26 cellular contexts compared by ENCODE assay signal in the genomic region with DNA sequence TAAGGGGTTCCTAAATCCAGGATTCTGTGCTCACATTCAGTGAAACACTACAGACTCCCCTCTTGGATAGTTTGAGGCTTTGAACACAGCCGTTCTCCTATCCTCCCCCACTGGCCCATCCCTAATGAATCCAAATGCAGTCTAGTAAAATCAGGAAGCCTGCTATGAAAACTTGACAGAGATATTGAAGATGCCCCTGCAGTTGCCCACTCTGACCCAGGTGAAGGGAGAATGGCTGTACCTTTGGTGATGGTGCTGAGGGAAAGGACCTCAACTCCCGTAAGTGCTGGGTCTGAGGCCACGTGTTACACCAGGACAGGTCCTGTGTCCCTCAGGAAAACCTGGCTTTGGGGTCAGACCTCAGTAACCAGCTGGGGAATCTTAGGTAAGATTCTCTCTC. TPM values are rescaled to one million over a fixed set of nuclear protein-coding genes. Genes with fewer than 3 reads are reported as not detected.
DNase-seq lines count a peak whose midpoint lies in the region; ATAC-seq, FAIRE-seq and TF ChIP-seq lines count a peak whose summit lies in the region.
"Had no signal": no experiment of that assay in that cellular context is flagged by ENCODE, and none has a peak within 500 bp of the region (broad histone marks: within the 10 kb centered on the region; RNA-seq: fewer than 3 reads in every experiment).

No MANE protein-coding gene starts in this region.

- no peaks in the 10 kb centered on the region for H3K9me3 Mint-ChIP-seq in MCF 10A (ENCODE audit: unreplicated experiment)
- H3K9me3 Mint-ChIP-seq: activated naive CD8-positive, alpha-beta T cell treated with anti-CD3 and anti-CD28 coated beads, Interleukin-2, amount 10 ng/mL, durations not matched to agents 7 days and 5 days; activated T-helper 2 cell treated with anti-CD3 and anti-CD28 coated beads, Interferon-gamma antibody, Interleukin-2, Interleukin-4, amounts not matched to agents 10 μg/mL and 5 μg/mL and 100 μg/mL, durations not matched to agents 14 hours and 24 hours and 36 hours; stimulated activated memory B cell treated with anti-CD40 and anti-IgM and Interleukin-4, amounts not matched to agents 10 μg/mL and 1 μg/mL and 100 μg/mL, for 72 hours had no signal

- no peak for TF ChIP-seq RAD21 in H1 (IDR thresholded peaks at IDR 0.05 in 1 of 2, conservative IDR thresholded peaks at IDR 0.05 in 1 of 2; ENCODE audit: low read depth in 2 of 2, low read length in 2 of 2)

- no peak overlapping the region for H3K23ac ChIP-seq in H1 (ENCODE audit: insufficient read length)

- H2AFZ ChIP-seq in mammary epithelial cell (ENCODE audit: low read depth, low read length) (no peak overlapping the region), Karpas-422 (ENCODE audit: low read length) (no peak overlapping the region), H1 (ENCODE audit: low read length) (no peak overlapping the region)

- CTCF ChIA-PET in MCF 10A (lab: Yijun Ruan, JAX) = interaction anchor here (0.6 to 2.3 kb wide), 2 partner anchors 11 to 76 kb away, joined by 7 to 10 read pairs; no protein-coding TSS in a partner anchor
- CTCF ChIA-PET in mammary epithelial cell (lab: Charles Lee; ENCODE audit: low non-redundant PET) = no interaction called here
- CTCF ChIA-PET in H1 (lab: Charles Lee; ENCODE audit: partially characterized antibody) = interaction anchor here (1.2 to 2.6 kb wide), 4 partner anchors 10 to 76 kb away, joined by 3 to 9 read pairs (median 6); no protein-coding TSS in a partner anchor

- dilution Hi-C loops in mammary epithelial cell (cut with HindIII; ENCODE audit: low sequenced_read_pairs) = loop anchor here (5.0 kb wide), 1 partner anchor 74 kb away; no protein-coding TSS in a partner anchor

- no peak for ATAC-seq in thoracic aorta (ENCODE audit: insufficient number of reproducible peaks, low FRiP score, low read depth)
- no peak for ATAC-seq in HG03196 (IDR thresholded peaks at IDR 0.05; ENCODE audit: unreplicated experiment)
- ATAC-seq in GM21381 (IDR thresholded peaks at IDR 0.05; ENCODE audit: unreplicated experiment) = no peak
- ATAC-seq: body of pancreas; foreskin keratinocyte; stimulated activated memory B cell treated with anti-CD40 and anti-IgM and Interleukin-4, amounts not matched to agents 10 μg/mL and 1 μg/mL and 100 μg/mL, for 72 hours had no signal

- no peaks in the 10 kb centered on the region for H3K9me3 ChIP-seq in mammary epithelial cell (replicated peaks; ENCODE audit: insufficient read depth, low read length)
- H3K9me3 ChIP-seq in Karpas-422 (ENCODE audit: low read length) = no peaks in the 10 kb centered on the region
- no peaks in the 10 kb centered on the region for H3K9me3 ChIP-seq in H1 (ENCODE audit: insufficient read depth in 2 of 2, low read depth in 1 of 2, low read length in 1 of 2)
- H3K9me3 ChIP-seq in thoracic aorta = no peaks in the 10 kb centered on the region
- no peaks in the 10 kb centered on the region for H3K9me3 ChIP-seq in prostate gland
- H3K9me3 ChIP-seq: body of pancreas, neutrophil, spleen, testis had no signal

- peaks cover 26% of the 10 kb centered on the region for H3K4me1 Mint-ChIP-seq in MCF 10A (ENCODE audit: insufficient read depth, unreplicated experiment)

- H2BK20ac ChIP-seq in H1 (ENCODE audit: low read length) = no peak overlapping the region

- no peak overlapping the region for H4K91ac ChIP-seq in H1 (replicated peaks; ENCODE audit: insufficient read length, low read length)

- no peak overlapping the region for H2BK120ac ChIP-seq in H1 (replicated peaks; ENCODE audit: low read depth, low read length)

- H2BK15ac ChIP-seq in H1 (ENCODE audit: low read length) = no peak overlapping the region

- no peaks in the 10 kb centered on the region for H3K23me2 ChIP-seq in H1 (ENCODE audit: low read depth, low read length)

- TF ChIP-seq EP300 in H1 (IDR thresholded peaks at IDR 0.05; ENCODE audit: borderline replicate concordance in 1 of 2, low read depth in 2 of 2, low read length in 2 of 2) = no peak

- WGBS in mammary epithelial cell (ENCODE audit: low coverage, missing lambda C conversion rate) = 87% methylated on average over 3 of the region's 3 CpGs
- 90% methylated on average over 3 of the region's 3 CpGs; no CpG with 5 or more reads in 1 of the 2 experiments for WGBS in H1 (ENCODE audit: extremely low coverage in 1 of 2, insufficient coverage in 1 of 2, insufficient read length in 1 of 2, insufficient replicate concordance in 2 of 2, low coverage in 1 of 2, low lambda C conversion rate in 2 of 2, missing lambda C conversion rate in 1 of 2), 2 experiments
- 85% methylated on average over 3 of the region's 3 CpGs for WGBS in prostate gland

- H3K9ac ChIP-seq in mammary epithelial cell (ENCODE audit: insufficient read depth, low read length) (no peak overlapping the region), Karpas-422 (ENCODE audit: low read length) (no peak overlapping the region), H1 (replicated peaks in 1 of 4; ENCODE audit: extremely low read depth in 1 of 4, low read depth in 3 of 4, low read length in 3 of 4) (no peak overlapping the region)

- H3K27me3 ChIP-seq in mammary epithelial cell (ENCODE audit: insufficient read depth, low read length) (no peaks in the 10 kb centered on the region), Karpas-422 (ENCODE audit: low read length) (no peaks in the 10 kb centered on the region), H1 (replicated peaks in 1 of 4; ENCODE audit: control insufficient read depth in 3 of 4, extremely low read depth in 1 of 4, insufficient read depth in 3 of 4, low read length in 3 of 4) (no peaks in the 10 kb centered on the region), thoracic aorta (replicated peaks; ENCODE audit: insufficient read depth) (no peaks in the 10 kb centered on the region), prostate gland (replicated peaks; ENCODE audit: insufficient read depth) (no peaks in the 10 kb centered on the region)
- H3K27me3 ChIP-seq: body of pancreas, foreskin keratinocyte, neutrophil, spleen, testis had no signal

- H3K4me2 ChIP-seq in mammary epithelial cell (ENCODE audit: insufficient read depth, low read depth, low read length) (no peak overlapping the region), Karpas-422 (ENCODE audit: low read depth, low read length, poor library complexity, severe bottlenecking) (no peak overlapping the region), H1 (ENCODE audit: insufficient read depth in 1 of 2, low read depth in 2 of 2, low read length in 2 of 2) (no peak overlapping the region)

- TF ChIP-seq CTCF in MCF 10A (IDR thresholded peaks at IDR 0.05; ENCODE audit: unreplicated experiment) (no peak), mammary epithelial cell (conservative IDR thresholded peaks at IDR 0.05 in 1 of 2, IDR thresholded peaks at IDR 0.05 in 1 of 2; ENCODE audit: extremely low read depth in 1 of 2, insufficient read depth in 1 of 2, low read depth in 1 of 2, low read length in 2 of 2) (no peak), H1 (IDR thresholded peaks at IDR 0.05; ENCODE audit: control extremely low read depth in 1 of 3, insufficient read depth in 1 of 3, low read depth in 1 of 3, low read length in 3 of 3) (no peak), thoracic aorta (IDR thresholded peaks at IDR 0.05) (no peak), prostate gland (IDR thresholded peaks at IDR 0.05) (no peak)

- BruUV-seq in MCF 10A (replicated peaks; lab: Mats Ljungman, UMichigan) (no TSS peak), mammary epithelial cell (replicated peaks; lab: Mats Ljungman, UMichigan) (no TSS peak)

- no peak for DNase-seq in MCF 10A (ENCODE audit: unreplicated experiment)
- no peak for DNase-seq in mammary epithelial cell
- DNase-seq in Karpas-422 = peak; percentile 46
- DNase-seq in H1 (ENCODE audit: low read depth in 1 of 2, low spot score in 2 of 2) = no peak
- no peak for DNase-seq in thoracic aorta (ENCODE audit: low spot score)
- no peak for DNase-seq in prostate gland (ENCODE audit: low spot score)
- DNase-seq: activated CD4-positive, alpha-beta T cell treated with anti-CD3 and anti-CD28 coated beads, Interleukin-2, amount 50 U/mL, for 48 hours; activated CD8-positive, alpha-beta memory T cell treated with anti-CD3 and anti-CD28 coated beads, Interleukin-2, amount 50 U/mL, for 4 hours; activated naive CD8-positive, alpha-beta T cell treated with anti-CD3 and anti-CD28 coated beads, Interleukin-2, amount 10 ng/mL, durations not matched to agents 7 days and 5 days; body of pancreas; effector memory CD4-positive, alpha-beta T cell; foreskin keratinocyte; H7; NCI-H1105; NCI-H2029 treated with DMSO at 0.1 percent for 48 hours; NCI-H446 treated with DMSO at 0.1 percent for 48 hours; NK-92 treated with Interleukin-12 subunit alpha and Interleukin-12 subunit beta, amount 100 ng/mL, for 24 hours; spleen; stimulated activated CD4-positive, alpha-beta T cell treated with anti-CD3 and anti-CD28 coated beads, Interleukin-2, amount 100 ng/mL, for 48 hours; testis had no signal

- H3K4me1 ChIP-seq in mammary epithelial cell (ENCODE audit: insufficient read depth, low read length) (peaks cover 56% of the 10 kb centered on the region), Karpas-422 (ENCODE audit: low read length) (no peaks in the 10 kb centered on the region), H1 (replicated peaks in 1 of 4; ENCODE audit: control insufficient read depth in 3 of 4, insufficient read depth in 4 of 4, low read length in 3 of 4) (no peaks in the 10 kb centered on the region; a peak in 1 of 7 replicates), thoracic aorta (ENCODE audit: control insufficient read depth in 1 of 2, low read depth in 2 of 2) (peaks cover 36 to 69% of the 10 kb centered on the region in 2 donors), prostate gland (replicated peaks) (no peaks in the 10 kb centered on the region)

- 0 out of 2 replicates have a peak overlapping the region, but pooled peaks have one; percentile 45 for H2AK5ac ChIP-seq in H1 (ENCODE audit: low read depth, low read length)

- H2BK5ac ChIP-seq in H1 (ENCODE audit: low read depth, low read length) = no peak overlapping the region

- H4K8ac ChIP-seq in H1 (ENCODE audit: extremely low read depth, insufficient read depth, low read length) = no peak overlapping the region

- intact Hi-C loops in MCF 10A (cut with micrococcal nuclease) = loop anchor here (5.0 kb wide), 1 partner anchor 74 kb away; no protein-coding TSS in a partner anchor
- intact Hi-C loops in mammary epithelial cell (cut with micrococcal nuclease) = loop anchor here (10.0 kb wide), 1 partner anchor 197 kb away; no protein-coding TSS in a partner anchor
- intact Hi-C loops in prostate gland (cut with DNase I) = no loop called here

- H3K27ac ChIP-seq in mammary epithelial cell (ENCODE audit: insufficient read depth, low read depth, low read length) (no peak overlapping the region), Karpas-422 (ENCODE audit: low read length) (no peak overlapping the region), H1 (ENCODE audit: low read depth, low read length) (no peak overlapping the region), thoracic aorta (peak overlapping the region; percentile 74 to 87), prostate gland (no peak overlapping the region)
- H3K27ac ChIP-seq: body of pancreas, foreskin keratinocyte, HL-60, neutrophil, testis had no signal

- H3K9me2 ChIP-seq in Karpas-422 (replicated peaks; ENCODE audit: insufficient read depth, low read length) = no peaks in the 10 kb centered on the region

- no peak for FAIRE-seq in H1 (lab: Jason Lieb, UNC)

- H3K36me3 ChIP-seq in mammary epithelial cell (ENCODE audit: insufficient read depth, low read length) (peaks cover 3% of the 10 kb centered on the region), Karpas-422 (ENCODE audit: insufficient read depth, low read length) (peaks cover 17% of the 10 kb centered on the region; the same call in 1 of the 2 replicates), H1 (ENCODE audit: control insufficient read depth in 2 of 4, insufficient read depth in 4 of 4, low read length in 3 of 4) (peaks cover 7 to 17% (median 15%) of the 10 kb centered on the region in 4 experiments), thoracic aorta (no peaks in the 10 kb centered on the region), prostate gland (no peaks in the 10 kb centered on the region)

- no peak overlapping the region for H3K14ac ChIP-seq in H1 (ENCODE audit: insufficient read length)

- H4K5ac ChIP-seq in H1 (ENCODE audit: insufficient read length, low read depth, low read length) = no peak overlapping the region

- H3K79me2 ChIP-seq in mammary epithelial cell (ENCODE audit: insufficient read depth, low read length) (no peaks in the 10 kb centered on the region), Karpas-422 (ENCODE audit: low read length) (no peaks in the 10 kb centered on the region), H1 (ENCODE audit: control insufficient read depth in 1 of 2, insufficient read depth in 2 of 2, low read length in 2 of 2) (no peaks in the 10 kb centered on the region)

- in situ Hi-C loops in mammary epithelial cell (cut with MboI; ENCODE audit: low sequenced_read_pairs in 2 of 2) = no loop called here

- peaks cover 46% of the 10 kb centered on the region for H3K36me3 Mint-ChIP-seq in MCF 10A (ENCODE audit: insufficient read depth, unreplicated experiment)

- H3K4me3 Mint-ChIP-seq in MCF 10A (ENCODE audit: unreplicated experiment) = no peak overlapping the region
- H3K4me3 Mint-ChIP-seq: activated naive CD8-positive, alpha-beta T cell treated with anti-CD3 and anti-CD28 coated beads, Interleukin-2, amount 10 ng/mL, durations not matched to agents 7 days and 5 days; stimulated activated memory B cell treated with anti-CD40 and anti-IgM and Interleukin-4, amounts not matched to agents 10 μg/mL and 1 μg/mL and 100 μg/mL, for 72 hours had no signal

- TF ChIP-seq POLR2A in H1 (IDR thresholded peaks at IDR 0.05; ENCODE audit: control extremely low read depth in 1 of 2, low read depth in 2 of 2, low read length in 2 of 2) (peak in 1 of 2 experiments; percentile 55; a peak in 1 of 3 replicates), prostate gland (IDR thresholded peaks at IDR 0.05) (no peak)

- no peaks in the 10 kb centered on the region for H3K79me1 ChIP-seq in H1 (ENCODE audit: low read depth, low read length)

- POLR2A ChIA-PET in MCF 10A (lab: Yijun Ruan, JAX) = interaction anchor here (1.4 kb wide), 1 partner anchor 10 kb away, joined by 7 read pairs; no protein-coding TSS in a partner anchor
- POLR2A ChIA-PET in H1 (lab: Charles Lee; ENCODE audit: partially characterized antibody) = interaction anchor here (0.7 to 9.5 kb wide), 14 partner anchors 9 to 326 kb away, joined by 3 to 75 read pairs (median 4); partner anchors contain the start of gene EXOSC6

- H2BK12ac ChIP-seq in H1 (ENCODE audit: low read depth, low read length) = no peak overlapping the region

- H3K56ac ChIP-seq in H1 (replicated peaks; ENCODE audit: insufficient read length, low read depth, low read length) = no peak overlapping the region

- H3K4me3 ChIP-seq in mammary epithelial cell (replicated peaks in 1 of 3; ENCODE audit: insufficient read depth in 1 of 3, low read depth in 2 of 3, low read length in 3 of 3) (no peak overlapping the region), Karpas-422 (ENCODE audit: low read length) (no peak overlapping the region), H1 (ENCODE audit: extremely low read depth in 1 of 4, insufficient read depth in 2 of 4, low read depth in 3 of 4, low read length in 4 of 4) (no peak overlapping the region), thoracic aorta (no peak overlapping the region), prostate gland (no peak overlapping the region)
- H3K4me3 ChIP-seq: body of pancreas, spleen, testis had no signal

- H3K27ac Mint-ChIP-seq in MCF 10A (ENCODE audit: low read depth, unreplicated experiment) = peak overlapping the region; percentile 83
- H3K27ac Mint-ChIP-seq: activated naive CD8-positive, alpha-beta T cell treated with anti-CD3 and anti-CD28 coated beads, Interleukin-2, amount 10 ng/mL, durations not matched to agents 7 days and 5 days; activated T-helper 2 cell treated with anti-CD3 and anti-CD28 coated beads, Interferon-gamma antibody, Interleukin-2, Interleukin-4, amounts not matched to agents 10 μg/mL and 5 μg/mL and 100 μg/mL, durations not matched to agents 14 hours and 24 hours and 36 hours; stimulated activated memory B cell treated with anti-CD40 and anti-IgM and Interleukin-4, amounts not matched to agents 10 μg/mL and 1 μg/mL and 100 μg/mL, for 72 hours had no signal

- H3K4ac ChIP-seq in H1 (replicated peaks; ENCODE audit: insufficient read length, low read depth, low read length) = no peak overlapping the region

- H4K20me1 ChIP-seq in mammary epithelial cell (ENCODE audit: insufficient read depth, low read length) (no peaks in the 10 kb centered on the region), Karpas-422 (ENCODE audit: insufficient read depth, low read depth, low read length) (peaks cover 13% of the 10 kb centered on the region), H1 (replicated peaks in 1 of 2; ENCODE audit: control insufficient read depth in 1 of 2, insufficient read depth in 2 of 2, low read length in 2 of 2) (peaks cover 0 to 2% of the 10 kb centered on the region in 2 experiments)

- H3K18ac ChIP-seq in H1 (ENCODE audit: extremely low read depth, low read length) = no peak overlapping the region

- H3K27me3 Mint-ChIP-seq in MCF 10A (ENCODE audit: insufficient read depth, unreplicated experiment) = no peaks in the 10 kb centered on the region
- H3K27me3 Mint-ChIP-seq: stimulated activated memory B cell treated with anti-CD40 and anti-IgM and Interleukin-4, amounts not matched to agents 10 μg/mL and 1 μg/mL and 100 μg/mL, for 72 hours had no signal

RNA-seq across cellular contexts. Expression of gene SF3B3, which starts 54.4 kb away (rescaled TPM):
- total RNA-seq in MCF 10A (2022) (309 and 318 TPM in 2 replicates), mammary epithelial cell (100 to 1,000 TPM; 147 to 305 TPM), thoracic aorta (100 to 1,000 TPM in 1 of 2 donors, 10 to 100 TPM in 1; 94.6 to 123 TPM), prostate gland (100 to 1,000 TPM in 1 of 2 donors, 10 to 100 TPM in 1; 98.4 to 138 TPM)
- polyA plus RNA-seq in mammary epithelial cell (107 TPM), H1 (2011; rRNA removed) (241 and 261 TPM in 2 replicates)
- polyA minus RNA-seq in mammary epithelial cell = 517 TPM
- total RNA-seq in Karpas-422 (2014; rRNA removed; shearing (Covaris generic); ENCODE audit: low replicate concordance) = 126 and 187 TPM in 2 replicates
- total RNA-seq in H1 (2021; fragmentation: NEBNext Ultra II Directional; extraction: Animal tissue kit (Norgen Biotek cat#: 25700)) = 513 and 521 TPM in 2 replicates
- polyA plus RNA-seq in H1 (2011; cell fraction: cytosol; rRNA removed) = 143 TPM
- polyA plus RNA-seq in H1 (2011; cell fraction: nucleus; rRNA removed) = 373 TPM
- 284 to 337 TPM (median 317 TPM) in 4 replicates for polyA plus RNA-seq in H1 (2012, experiment 1 of 2)
- 63.1 TPM for polyA plus RNA-seq in H1 (2012, experiment 2 of 2)
- polyA plus RNA-seq in H1 (2013, experiment 1 of 2) = 156 TPM
- polyA plus RNA-seq in H1 (2013, experiment 2 of 2) = 141 TPM
- polyA minus RNA-seq in H1 (2011; rRNA and poly(A)+ RNA removed) = 358 and 477 TPM in 2 replicates
- 133 TPM for polyA minus RNA-seq in H1 (2011; cell fraction: cytosol; rRNA and poly(A)+ RNA removed)
- polyA minus RNA-seq in H1 (2011; cell fraction: nucleus; rRNA and poly(A)+ RNA removed) = 217 TPM

RNA-seq across cellular contexts. Expression of gene COG4, which starts 54.7 kb away (rescaled TPM):
- total RNA-seq in MCF 10A (2022) = 62.2 and 64.9 TPM in 2 replicates
- total RNA-seq in mammary epithelial cell = 10 to 100 TPM; 42.7 to 52.0 TPM
- 35.7 TPM for polyA plus RNA-seq in mammary epithelial cell
- polyA minus RNA-seq in mammary epithelial cell = 39.0 TPM
- total RNA-seq in Karpas-422 (2014; rRNA removed; shearing (Covaris generic); ENCODE audit: low replicate concordance) = 24.7 and 47.0 TPM in 2 replicates
- total RNA-seq in H1 (2021; fragmentation: NEBNext Ultra II Directional; extraction: Animal tissue kit (Norgen Biotek cat#: 25700)) = 46.1 and 52.2 TPM in 2 replicates
- 50.2 and 54.7 TPM in 2 replicates for polyA plus RNA-seq in H1 (2011; rRNA removed)
- polyA plus RNA-seq in H1 (2011; cell fraction: cytosol; rRNA removed) = 48.3 TPM
- polyA plus RNA-seq in H1 (2011; cell fraction: nucleus; rRNA removed) = 94.1 TPM
- polyA plus RNA-seq in H1 (2012, experiment 1 of 2) = 37.1 to 49.2 TPM (median 47.6 TPM) in 4 replicates
- 20.8 TPM for polyA plus RNA-seq in H1 (2012, experiment 2 of 2)
- polyA plus RNA-seq in H1 (2013, experiment 1 of 2) = 32.5 TPM
- polyA plus RNA-seq in H1 (2013, experiment 2 of 2) = 29.9 TPM
- 55.9 and 66.3 TPM in 2 replicates for polyA minus RNA-seq in H1 (2011; rRNA and poly(A)+ RNA removed)
- polyA minus RNA-seq in H1 (2011; cell fraction: cytosol; rRNA and poly(A)+ RNA removed) = 29.0 TPM
- 22.5 TPM for polyA minus RNA-seq in H1 (2011; cell fraction: nucleus; rRNA and poly(A)+ RNA removed)
- 10 to 100 TPM; 44.2 to 46.7 TPM for total RNA-seq in thoracic aorta
- 10 to 100 TPM; 34.6 to 62.0 TPM for total RNA-seq in prostate gland

Comparison
In these comparisons a context has a peak if more than half of its experiments do, and no peak if none do; other contexts are left out.
1. H3K27ac ChIP-seq: peak in thoracic aorta (2 of 2); none in mammary epithelial cell (single experiment), Karpas-422 (single experiment), H1 (single experiment) and prostate gland (0 of 2).